23 cellular contexts compared by ENCODE assay signal in genomic region chr7:120834726-120835125, GRCh38. TPM values are rescaled to one million over a fixed set of nuclear protein-coding genes. Genes with fewer than 3 reads are reported as not detected.
DNase-seq lines count a peak whose midpoint lies in the region; ATAC-seq, FAIRE-seq and TF ChIP-seq lines count a peak whose summit lies in the region.
"Had no signal": no experiment of that assay in that cellular context is flagged by ENCODE, and none has a peak within 500 bp of the region (broad histone marks: within the 10 kb centered on the region; RNA-seq: fewer than 3 reads in every experiment).

No MANE protein-coding gene starts in this region.

- H3K9me3 ChIP-seq in HEK293 (ENCODE audit: control insufficient read depth, insufficient read depth, low read depth, low read length) (no peaks in the 10 kb centered on the region), PC-3 (ENCODE audit: low read length) (no peaks in the 10 kb centered on the region)
- H3K9me3 ChIP-seq in CD4-positive, alpha-beta memory T cell (ENCODE audit: control insufficient read depth in 1 of 2, low read length in 2 of 2) = no peaks in the 10 kb centered on the region
- H3K9me3 ChIP-seq: BE2C had no signal

- H3K4me2 ChIP-seq in GM23338 (no peak overlapping the region), PC-3 (ENCODE audit: low read length) (no peak overlapping the region)
- H3K4me2 ChIP-seq: BLaER1 had no signal

- intact Hi-C loops in PC-3 (cut with micrococcal nuclease) = no loop called here
- intact Hi-C loops in CD4-positive, alpha-beta memory T cell (cut with micrococcal nuclease) = no loop called here

- TF ChIP-seq CTCF in GM23338 (conservative IDR thresholded peaks at IDR 0.05; ENCODE audit: low read depth in 2 of 2) (no peak), HEK293 (tag by site-specific recombination; IDR thresholded peaks at IDR 0.05) (no peak), PC-3 (conservative IDR thresholded peaks at IDR 0.05; ENCODE audit: low read depth, low read length) (no peak)

- no peak overlapping the region for H2AFZ ChIP-seq in GM23338
- H2AFZ ChIP-seq in PC-3 (ENCODE audit: low read length) = no peak overlapping the region

- H3K27ac ChIP-seq in GM23338 (ENCODE audit: low read depth) (no peak overlapping the region), HEK293 (ENCODE audit: extremely low read depth, low read depth, low read length) (no peak overlapping the region), PC-3 (ENCODE audit: low read length) (no peak overlapping the region)
- H3K27ac ChIP-seq in CD4-positive, alpha-beta memory T cell (ENCODE audit: low read depth, low read length) = no peak overlapping the region
- H3K27ac ChIP-seq: BLaER1 had no signal

- no peaks in the 10 kb centered on the region for H3K36me3 ChIP-seq in GM23338 (ENCODE audit: insufficient read depth)
- peaks cover 10 to 18% of the 10 kb centered on the region in 2 experiments; a peak in 2 of 3 replicates for H3K36me3 ChIP-seq in HEK293 (ENCODE audit: control insufficient read depth in 2 of 2, insufficient read depth in 1 of 2, low read length in 2 of 2)
- no peaks in the 10 kb centered on the region for H3K36me3 ChIP-seq in PC-3 (ENCODE audit: low read depth, low read length)
- no peaks in the 10 kb centered on the region for H3K36me3 ChIP-seq in CD4-positive, alpha-beta memory T cell (ENCODE audit: insufficient read depth, low read length)
- H3K36me3 ChIP-seq: BE2C, BLaER1 had no signal

- H3K4me1 ChIP-seq in GM23338 (ENCODE audit: insufficient read depth) (peaks cover 69% of the 10 kb centered on the region), HEK293 (ENCODE audit: control insufficient read depth, insufficient read depth, low read length) (peaks cover 3% of the 10 kb centered on the region), PC-3 (ENCODE audit: insufficient read depth, low read length) (peaks cover 3% of the 10 kb centered on the region; the same call in 1 of the 2 replicates)
- H3K4me1 ChIP-seq in CD4-positive, alpha-beta memory T cell (ENCODE audit: insufficient read depth, low read length) = no peaks in the 10 kb centered on the region
- H3K4me1 ChIP-seq: BE2C, Caco-2 had no signal

- no peak overlapping the region for H3K4me3 Mint-ChIP-seq in GM23338
- H3K4me3 Mint-ChIP-seq in CD4-positive, alpha-beta memory T cell = no peak overlapping the region
- H3K4me3 Mint-ChIP-seq: CD14-positive monocyte; CD4-positive, CD25-positive, alpha-beta regulatory T cell; CD8-positive, alpha-beta T cell had no signal

- POLR2A ChIA-PET in HEK293 (lab: Yijun Ruan, JAX) (no interaction called here), PC-3 (lab: Charles Lee; ENCODE audit: unreplicated experiment) (no interaction called here)
- POLR2A ChIA-PET in CD4-positive, alpha-beta memory T cell (lab: Charles Lee; ENCODE audit: partially characterized antibody) = no interaction called here

- FAIRE-seq in islet of Langerhans (lab: Jason Lieb, UNC) = peak; percentile 86
- FAIRE-seq: D721Med, G401.6, GM12891, GM19239 had no signal

- peaks cover 8% of the 10 kb centered on the region; the same call in 2 of the 3 replicates for H3K9me3 Mint-ChIP-seq in GM23338
- peaks cover 0 to 7% (median 3%) of the 10 kb centered on the region in 8 donors for H3K9me3 Mint-ChIP-seq in CD4-positive, alpha-beta memory T cell

- ATAC-seq in GM23338 = no peak
- ATAC-seq in PC-3 = peak; percentile 32
- no peak for ATAC-seq in GM21737 (IDR thresholded peaks at IDR 0.05; ENCODE audit: unreplicated experiment)
- ATAC-seq: CD8-positive, alpha-beta T cell had no signal

- DNase-seq in GM23338 (ENCODE audit: low spot score) (no peak), PC-3 (no peak), T-helper 2 cell (no peak)
- DNase-seq in CD4-positive, alpha-beta memory T cell = no peak
- DNase-seq: 8988T; ACHN; BE2C; C1 segment of cervical spinal cord; Caco-2; Calu3; CD4-positive, CD25-positive, alpha-beta regulatory T cell; CD8-positive, alpha-beta T cell; DMS79 treated with DMSO at 0.1 percent for 48 hours; GF-D8 had no signal

- H3K4me1 Mint-ChIP-seq in GM23338 = peaks cover 59% of the 10 kb centered on the region
- no peaks in the 10 kb centered on the region for H3K4me1 Mint-ChIP-seq in CD4-positive, alpha-beta memory T cell
- H3K4me1 Mint-ChIP-seq: CD14-positive monocyte; CD4-positive, CD25-positive, alpha-beta regulatory T cell had no signal

- no peak overlapping the region for H3K9ac ChIP-seq in PC-3 (ENCODE audit: low read length)
- H3K9ac ChIP-seq: BLaER1 had no signal

- no peaks in the 10 kb centered on the region for H3F3A ChIP-seq in GM23338 (replicated peaks; ENCODE audit: low read depth)
- H3F3A ChIP-seq in PC-3 (ENCODE audit: low read length, unreplicated experiment) = no peaks in the 10 kb centered on the region

- peaks cover 27% of the 10 kb centered on the region for H3K36me3 Mint-ChIP-seq in GM23338 (ENCODE audit: low read depth)
- no peaks in the 10 kb centered on the region for H3K36me3 Mint-ChIP-seq in CD4-positive, alpha-beta memory T cell
- H3K36me3 Mint-ChIP-seq: CD14-positive monocyte; CD4-positive, CD25-positive, alpha-beta regulatory T cell; CD8-positive, alpha-beta T cell had no signal

- no TSS peak for BruUV-seq in PC-3 (replicated peaks; lab: Mats Ljungman, UMichigan)

- H3K9me2 ChIP-seq in GM23338 (ENCODE audit: insufficient read depth) (no peaks in the 10 kb centered on the region), PC-3 (replicated peaks; ENCODE audit: low read length) (no peaks in the 10 kb centered on the region)

- H3K79me2 ChIP-seq in GM23338 (replicated peaks; ENCODE audit: insufficient read depth) (no peaks in the 10 kb centered on the region), PC-3 (ENCODE audit: low read length) (no peaks in the 10 kb centered on the region)

- H4K20me1 ChIP-seq in GM23338 (replicated peaks; ENCODE audit: insufficient read depth) = no peaks in the 10 kb centered on the region
- no peaks in the 10 kb centered on the region for H4K20me1 ChIP-seq in PC-3 (ENCODE audit: low read length)
- H4K20me1 ChIP-seq: BLaER1 had no signal

- H3K4me3 ChIP-seq in GM23338 = no peak overlapping the region
- H3K4me3 ChIP-seq in HEK293 (ENCODE audit: low read depth, low read length) = no peak overlapping the region
- H3K4me3 ChIP-seq in PC-3 (ENCODE audit: low read length) = no peak overlapping the region
- no peak overlapping the region for H3K4me3 ChIP-seq in CD4-positive, alpha-beta memory T cell (ENCODE audit: low read length in 2 of 2)
- H3K4me3 ChIP-seq: BLaER1 had no signal

- peaks cover 7% of the 10 kb centered on the region for H3K27me3 Mint-ChIP-seq in GM23338 (ENCODE audit: insufficient read depth, low read depth, poor library complexity)
- peaks cover 5 to 11% of the 10 kb centered on the region in 2 donors for H3K27me3 Mint-ChIP-seq in CD4-positive, alpha-beta memory T cell
- H3K27me3 Mint-ChIP-seq: CD4-positive, CD25-positive, alpha-beta regulatory T cell had no signal

- CTCF ChIA-PET in HEK293 (lab: Yijun Ruan, JAX) (no interaction called here), PC-3 (lab: Charles Lee) (no interaction called here)
- CTCF ChIA-PET in CD4-positive, alpha-beta memory T cell (lab: Charles Lee; ENCODE audit: partially characterized antibody) = interaction anchor here (1.0 to 1.2 kb wide), 2 partner anchors 12 to 28 kb away, joined by 3 read pairs; no protein-coding TSS in a partner anchor

- peak overlapping the region; percentile 1; the same call in 1 of the 2 replicates for H3K27ac Mint-ChIP-seq in GM23338
- no peak overlapping the region for H3K27ac Mint-ChIP-seq in CD4-positive, alpha-beta memory T cell
- H3K27ac Mint-ChIP-seq: CD14-positive monocyte; CD4-positive, CD25-positive, alpha-beta regulatory T cell; CD8-positive, alpha-beta T cell had no signal

- H3K27me3 ChIP-seq in GM23338 (ENCODE audit: insufficient read depth) (no peaks in the 10 kb centered on the region), PC-3 (ENCODE audit: low read length) (no peaks in the 10 kb centered on the region)
- H3K27me3 ChIP-seq in CD4-positive, alpha-beta memory T cell (ENCODE audit: insufficient read depth, low read length) = no peaks in the 10 kb centered on the region
- H3K27me3 ChIP-seq: BE2C, BLaER1 had no signal

TF ChIP-seq in GM23338, 12 proteins besides CTCF, POLR2A, EP300 and RAD21:
- TF ChIP-seq CREB1 (CRISPR knock-in tag; IDR thresholded peaks at IDR 0.05; ENCODE audit: low read depth) (no peak), POLR2AphosphoS5 (IDR thresholded peaks at IDR 0.05; ENCODE audit: low read depth) (no peak), EZH2phosphoT487 (IDR thresholded peaks at IDR 0.05; ENCODE audit: unreplicated experiment) (no peak), JUNB (IDR thresholded peaks at IDR 0.05; ENCODE audit: unreplicated experiment) (no peak)

TF ChIP-seq in HEK293, 187 proteins besides CTCF, POLR2A, EP300 and RAD21:
- TF ChIP-seq IKZF3 (tag by site-specific recombination; IDR thresholded peaks at IDR 0.05) (no peak), ZNF112 (tag by site-specific recombination; IDR thresholded peaks at IDR 0.05) (no peak), ZNF585B (tag by site-specific recombination; IDR thresholded peaks at IDR 0.05) (no peak), REPIN1 (tag by site-specific recombination; IDR thresholded peaks at IDR 0.05; ENCODE audit: low read depth) (no peak), ZBTB44 (tag by site-specific recombination; IDR thresholded peaks at IDR 0.05) (0 out of 2 replicates have a peak, but pooled peaks have one; percentile 30), ZNF23 (tag by site-specific recombination; IDR thresholded peaks at IDR 0.05; ENCODE audit: borderline replicate concordance) (no peak), ZNF76 (tag by site-specific recombination; IDR thresholded peaks at IDR 0.05; ENCODE audit: borderline replicate concordance, low read depth) (no peak), ZBTB7A (tag by site-specific recombination; IDR thresholded peaks at IDR 0.05; ENCODE audit: low read depth) (no peak), ZNF791 (tag by site-specific recombination; IDR thresholded peaks at IDR 0.05) (no peak)

RNA-seq across cellular contexts. Expression of gene TSPAN12, which starts 23.2 kb away (rescaled TPM):
- 11.7 and 14.7 TPM in 2 replicates for total RNA-seq in GM23338 (2014; rRNA removed; shearing (Covaris generic))
- 9.7 TPM in 2 replicates for polyA plus RNA-seq in GM23338 (2016; fragmentation: Nextera tagmentation; extraction: Ambion mirVana)
- 7.2 and 8.3 TPM in 2 replicates for total RNA-seq in PC-3 (2014; rRNA removed)
- total RNA-seq in CD4-positive, alpha-beta memory T cell = not detected
- polyA plus RNA-seq in CD4-positive, alpha-beta memory T cell = not detected
- total RNA-seq: CD4-positive, CD25-positive, alpha-beta regulatory T cell; CD8-positive, alpha-beta T cell had no signal
- polyA plus RNA-seq: CD14-positive monocyte had no signal
